ENCODE assay signal across 8 cellular contexts in the genomic region with DNA sequence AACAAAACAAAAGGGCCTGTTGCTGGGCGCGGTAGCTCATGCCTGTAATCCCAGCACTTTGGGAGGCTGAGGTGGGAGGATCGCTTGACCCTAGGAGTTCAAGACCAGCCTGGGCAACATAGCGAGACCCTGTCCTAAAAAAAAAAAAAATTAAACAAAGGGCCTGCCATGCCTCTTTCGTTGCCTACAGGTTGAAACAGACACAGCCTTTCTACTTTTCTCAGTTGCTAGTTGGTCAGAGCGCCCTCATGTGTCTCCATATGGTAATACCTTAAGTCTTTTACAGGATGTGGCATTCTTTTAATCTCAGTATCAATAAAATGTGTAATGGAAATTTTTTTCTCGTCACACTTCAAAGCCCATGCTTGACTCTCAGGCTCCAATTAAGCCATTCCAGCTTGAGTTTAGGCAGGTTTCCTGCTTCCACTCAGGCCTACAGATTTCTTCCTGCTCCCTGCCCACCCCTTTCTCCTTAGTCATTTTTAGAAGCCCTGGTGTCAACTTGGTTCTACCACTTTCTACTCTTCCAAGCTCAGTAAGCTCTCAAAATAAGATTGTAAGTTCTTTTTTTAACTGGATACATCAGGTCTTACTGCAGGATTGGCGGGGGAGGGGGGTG. TPM values are rescaled to one million over a fixed set of nuclear protein-coding genes. Genes with fewer than 3 reads are reported as not detected.
DNase-seq lines count a peak whose midpoint lies in the region; ATAC-seq and TF ChIP-seq lines count a peak whose summit lies in the region.

No MANE protein-coding gene starts in this region.

- no peak for ATAC-seq in GM21717 (IDR thresholded peaks at IDR 0.05; ENCODE audit: unreplicated experiment)

- TF ChIP-seq RAD21 in Ishikawa (IDR thresholded peaks at IDR 0.05; ENCODE audit: low read depth) = peak; percentile 51
- peak; percentile 58 to 64 for TF ChIP-seq RAD21 in liver (IDR thresholded peaks at IDR 0.05)

- H3K9me3 ChIP-seq in liver (ENCODE audit: control insufficient read depth in 4 of 4, low read length in 3 of 4) = no peaks in the 10 kb centered on the region

- H3K36me3 ChIP-seq in liver (ENCODE audit: control insufficient read depth in 4 of 4, insufficient read depth in 3 of 4, low read depth in 1 of 4, low read length in 3 of 4) = no peaks in the 10 kb centered on the region

- H3K27ac ChIP-seq in RWPE1 (no peak overlapping the region), liver (ENCODE audit: low read depth in 1 of 2, low read length in 2 of 2) (no peak overlapping the region), coronary artery (no peak overlapping the region)

- no peak for TF ChIP-seq EP300 in Ishikawa (IDR thresholded peaks at IDR 0.05; ENCODE audit: borderline replicate concordance)

- CTCF ChIA-PET in RWPE1 (lab: Yijun Ruan, JAX) = interaction anchor here (0.7 to 1.0 kb wide), 3 partner anchors 18 to 140 kb away, joined by 3 to 5 read pairs (median 3); no protein-coding TSS in a partner anchor

- WGBS in liver = 59% methylated on average over 8 of the region's 8 CpGs

- peak; percentile 31; the same call in 1 of the 2 replicates for TF ChIP-seq CTCF in RWPE1 (conservative IDR thresholded peaks at IDR 0.05; ENCODE audit: low read depth)
- TF ChIP-seq CTCF in liver (IDR thresholded peaks at IDR 0.05; ENCODE audit: low read depth, low read length, missing input control) = peak; percentile 42
- TF ChIP-seq CTCF in coronary artery (IDR thresholded peaks at IDR 0.05) = no peak

- H3K9ac ChIP-seq in liver (ENCODE audit: low read depth in 1 of 2, low read length in 2 of 2) = no peak overlapping the region

- H3K4me1 ChIP-seq in liver (ENCODE audit: control insufficient read depth in 4 of 4, insufficient read depth in 4 of 4, low read length in 3 of 4) = peaks cover 0 to 13% (median 3%) of the 10 kb centered on the region in 4 donors

- POLR2A ChIA-PET in RWPE1 (lab: Yijun Ruan, JAX; ENCODE audit: low non-redundant PET) = no interaction called here

- no peak overlapping the region for H3K4me3 ChIP-seq in liver (ENCODE audit: low read depth in 1 of 3, low read length in 3 of 3)
- H3K4me3 ChIP-seq in coronary artery = no peak overlapping the region

- no peaks in the 10 kb centered on the region for H3K27me3 ChIP-seq in liver (ENCODE audit: control insufficient read depth in 4 of 4, insufficient read depth in 4 of 4, low read length in 3 of 4)

- peak; percentile 33 for DNase-seq in DMS153 (lab: John Stamatoyannopoulos, UW)
- no peak for DNase-seq in RWPE1 (ENCODE audit: low spot score)
- DNase-seq in activated naive CD8-positive, alpha-beta T cell treated with anti-CD3 and anti-CD28 coated beads, Interleukin-2, amount 50 U/mL, for 16 hours (ENCODE audit: low read depth, low spot score) = peak; percentile 11
- no peak for DNase-seq in UCSD-AML1 (lab: John Stamatoyannopoulos, UW; ENCODE audit: unreplicated experiment)
- DNase-seq in coronary artery (ENCODE audit: low spot score) = no peak

TF ChIP-seq in Ishikawa, 13 proteins besides CTCF, POLR2A, EP300 and RAD21 (continues in another document):
- TF ChIP-seq YY1 (IDR thresholded peaks at IDR 0.05; ENCODE audit: low read depth) = no peak
- TF ChIP-seq, protein P1, sequence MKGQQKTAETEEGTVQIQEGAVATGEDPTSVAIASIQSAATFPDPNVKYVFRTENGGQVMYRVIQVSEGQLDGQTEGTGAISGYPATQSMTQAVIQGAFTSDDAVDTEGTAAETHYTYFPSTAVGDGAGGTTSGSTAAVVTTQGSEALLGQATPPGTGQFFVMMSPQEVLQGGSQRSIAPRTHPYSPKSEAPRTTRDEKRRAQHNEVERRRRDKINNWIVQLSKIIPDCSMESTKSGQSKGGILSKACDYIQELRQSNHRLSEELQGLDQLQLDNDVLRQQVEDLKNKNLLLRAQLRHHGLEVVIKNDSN (IDR thresholded peaks at IDR 0.05) = no peak
- TF ChIP-seq FOXM1 (IDR thresholded peaks at IDR 0.05; ENCODE audit: borderline replicate concordance, low read depth) = no peak
- no peak for TF ChIP-seq TAF1 (IDR thresholded peaks at IDR 0.05; ENCODE audit: low read depth)
- TF ChIP-seq, protein P2, sequence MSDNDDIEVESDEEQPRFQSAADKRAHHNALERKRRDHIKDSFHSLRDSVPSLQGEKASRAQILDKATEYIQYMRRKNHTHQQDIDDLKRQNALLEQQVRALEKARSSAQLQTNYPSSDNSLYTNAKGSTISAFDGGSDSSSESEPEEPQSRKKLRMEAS (IDR thresholded peaks at IDR 0.05) = no peak
- no peak for TF ChIP-seq EGR1 (IDR thresholded peaks at IDR 0.05)
- TF ChIP-seq TCF12 (IDR thresholded peaks at IDR 0.05; ENCODE audit: low read depth) = no peak
- no peak for TF ChIP-seq TEAD4 (IDR thresholded peaks at IDR 0.05)
- TF ChIP-seq CREB1 (IDR thresholded peaks at IDR 0.05; ENCODE audit: low read depth) = no peak
- no peak for TF ChIP-seq NFIC (IDR thresholded peaks at IDR 0.05)
- TF ChIP-seq CEBPB (IDR thresholded peaks at IDR 0.05) = no peak
- TF ChIP-seq ZBTB7A (IDR thresholded peaks at IDR 0.05; ENCODE audit: low read depth) = no peak

TF ChIP-seq in liver, 16 proteins besides CTCF, POLR2A, EP300 and RAD21:
- TF ChIP-seq GABPA (IDR thresholded peaks at IDR 0.05 in 1 of 2, conservative IDR thresholded peaks at IDR 0.05 in 1 of 2) (no peak), FOXA2 (IDR thresholded peaks at IDR 0.05) (no peak), HNF4G (IDR thresholded peaks at IDR 0.05) (no peak), YY1 (IDR thresholded peaks at IDR 0.05) (no peak), SP1 (IDR thresholded peaks at IDR 0.05) (no peak), ATF3 (IDR thresholded peaks at IDR 0.05) (no peak), NR2F2 (IDR thresholded peaks at IDR 0.05) (no peak), HNF4A (conservative IDR thresholded peaks at IDR 0.05) (no peak), JUND (IDR thresholded peaks at IDR 0.05) (no peak), RXRA (IDR thresholded peaks at IDR 0.05) (no peak), TAF1 (conservative IDR thresholded peaks at IDR 0.05) (no peak), REST (IDR thresholded peaks at IDR 0.05) (no peak), FOXA1 (IDR thresholded peaks at IDR 0.05) (no peak)
- TF ChIP-seq, protein P3, sequence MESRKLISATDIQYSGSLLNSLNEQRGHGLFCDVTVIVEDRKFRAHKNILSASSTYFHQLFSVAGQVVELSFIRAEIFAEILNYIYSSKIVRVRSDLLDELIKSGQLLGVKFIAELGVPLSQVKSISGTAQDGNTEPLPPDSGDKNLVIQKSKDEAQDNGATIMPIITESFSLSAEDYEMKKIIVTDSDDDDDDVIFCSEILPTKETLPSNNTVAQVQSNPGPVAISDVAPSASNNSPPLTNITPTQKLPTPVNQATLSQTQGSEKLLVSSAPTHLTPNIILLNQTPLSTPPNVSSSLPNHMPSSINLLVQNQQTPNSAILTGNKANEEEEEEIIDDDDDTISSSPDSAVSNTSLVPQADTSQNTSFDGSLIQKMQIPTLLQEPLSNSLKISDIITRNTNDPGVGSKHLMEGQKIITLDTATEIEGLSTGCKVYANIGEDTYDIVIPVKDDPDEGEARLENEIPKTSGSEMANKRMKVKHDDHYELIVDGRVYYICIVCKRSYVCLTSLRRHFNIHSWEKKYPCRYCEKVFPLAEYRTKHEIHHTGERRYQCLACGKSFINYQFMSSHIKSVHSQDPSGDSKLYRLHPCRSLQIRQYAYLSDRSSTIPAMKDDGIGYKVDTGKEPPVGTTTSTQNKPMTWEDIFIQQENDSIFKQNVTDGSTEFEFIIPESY (IDR thresholded peaks at IDR 0.05) = no peak
- TF ChIP-seq, protein P2 (IDR thresholded peaks at IDR 0.05) = no peak

RNA-seq across cellular contexts. Expression of gene SOWAHD, which starts 4.6 kb away (rescaled TPM):
- 1 to 10 TPM in 1 of 2 donors, under 1 TPM in 1; 0.42 to 2.5 TPM for total RNA-seq in liver
- polyA plus RNA-seq in liver = under 1 TPM; 0.10 to 0.48 TPM

RNA-seq across cellular contexts. Expression of gene RPL39, which starts 37.7 kb away (rescaled TPM):
- total RNA-seq in liver = 100 to 1,000 TPM; 623 TPM
- polyA plus RNA-seq in liver = 1,000 to 10,000 TPM in 1 of 2 donors, 100 to 1,000 TPM in 1; 657 to 2,860 TPM

Comparison
In these comparisons a context has a peak if more than half of its experiments do, and no peak if none do; other contexts are left out.
1. DNase-seq: peak in DMS153 (single experiment) and activated naive CD8-positive, alpha-beta T cell treated with anti-CD3 and anti-CD28 coated beads, Interleukin-2, amount 50 U/mL, for 16 hours (single experiment); none in RWPE1 (single experiment), UCSD-AML1 (single experiment) and coronary artery (single experiment).